In genomic region chr6:39361657-39362486, GRCh38 we compare ENCODE assay signal across 8 cellular contexts. TPM values are rescaled to one million over a fixed set of nuclear protein-coding genes. Genes with fewer than 3 reads are reported as not detected.
DNase-seq lines count a peak whose midpoint lies in the region; ATAC-seq and TF ChIP-seq lines count a peak whose summit lies in the region.

No MANE protein-coding gene starts in this region.

- DNase-seq in NCI-H187 (lab: John Stamatoyannopoulos, UW) (peak; percentile 21 to 43), NCI-H187 treated with DMSO at 0.1 percent for 48 hours (lab: John Stamatoyannopoulos, UW) (no peak), NCI-H510A treated with DMSO at 0.1 percent for 48 hours (lab: John Stamatoyannopoulos, UW) (peak; percentile 91), epithelial cell of proximal tubule (ENCODE audit: low read depth) (no peak), middle frontal gyrus (ENCODE audit: extremely low spot score, low spot score) (peak; percentile 66)
- DNase-seq in activated CD4-positive, alpha-beta memory T cell treated with anti-CD3 and anti-CD28 coated beads for 36 hours = peak; percentile 56

- intact Hi-C loops in activated CD4-positive, alpha-beta memory T cell treated with anti-CD3 and anti-CD28 coated beads for 36 hours (cut with micrococcal nuclease) = no loop called here

- peaks cover 4% of the 10 kb centered on the region for H3K27me3 Mint-ChIP-seq in activated CD4-positive, alpha-beta memory T cell treated with anti-CD3 and anti-CD28 coated beads for 36 hours
- H3K27me3 Mint-ChIP-seq in stimulated activated memory B cell treated with anti-CD40 and anti-IgM and Interleukin-4, amounts not matched to agents 10 μg/mL and 1 μg/mL and 100 μg/mL, for 72 hours = peaks cover 46% of the 10 kb centered on the region

- CTCF ChIA-PET in activated CD4-positive, alpha-beta memory T cell treated with anti-CD3 and anti-CD28 coated beads for 36 hours (lab: Charles Lee) = interaction anchor here (0.7 to 2.4 kb wide), 9 partner anchors 9 to 1550 kb away, joined by 3 to 12 read pairs (median 3); no protein-coding TSS in a partner anchor

- no peaks in the 10 kb centered on the region for H3K9me3 Mint-ChIP-seq in activated CD4-positive, alpha-beta memory T cell treated with anti-CD3 and anti-CD28 coated beads for 36 hours
- no peaks in the 10 kb centered on the region for H3K9me3 Mint-ChIP-seq in stimulated activated memory B cell treated with anti-CD40 and anti-IgM and Interleukin-4, amounts not matched to agents 10 μg/mL and 1 μg/mL and 100 μg/mL, for 72 hours

- no peaks in the 10 kb centered on the region for H3K36me3 Mint-ChIP-seq in activated CD4-positive, alpha-beta memory T cell treated with anti-CD3 and anti-CD28 coated beads for 36 hours
- H3K36me3 Mint-ChIP-seq in stimulated activated memory B cell treated with anti-CD40 and anti-IgM and Interleukin-4, amounts not matched to agents 10 μg/mL and 1 μg/mL and 100 μg/mL, for 72 hours = no peaks in the 10 kb centered on the region

- H3K27ac Mint-ChIP-seq in activated CD4-positive, alpha-beta memory T cell treated with anti-CD3 and anti-CD28 coated beads for 36 hours = no peak overlapping the region
- no peak overlapping the region for H3K27ac Mint-ChIP-seq in stimulated activated memory B cell treated with anti-CD40 and anti-IgM and Interleukin-4, amounts not matched to agents 10 μg/mL and 1 μg/mL and 100 μg/mL, for 72 hours

- ATAC-seq in HG03095 (IDR thresholded peaks at IDR 0.05; ENCODE audit: unreplicated experiment) = peak; percentile 79
- ATAC-seq in stimulated activated memory B cell treated with anti-CD40 and anti-IgM and Interleukin-4, amounts not matched to agents 10 μg/mL and 1 μg/mL and 100 μg/mL, for 72 hours = peak; percentile 72

- no peak overlapping the region for H3K4me3 ChIP-seq in epithelial cell of proximal tubule (ENCODE audit: low read depth, low read length)

- POLR2A ChIA-PET in activated CD4-positive, alpha-beta memory T cell treated with anti-CD3 and anti-CD28 coated beads for 36 hours (lab: Charles Lee) = no interaction called here

- peak; percentile 80 for TF ChIP-seq CTCF in epithelial cell of proximal tubule (conservative IDR thresholded peaks at IDR 0.05; ENCODE audit: low read depth, low read length)

- peaks cover 3% of the 10 kb centered on the region for H3K4me1 Mint-ChIP-seq in activated CD4-positive, alpha-beta memory T cell treated with anti-CD3 and anti-CD28 coated beads for 36 hours (ENCODE audit: low read depth)
- H3K4me1 Mint-ChIP-seq in stimulated activated memory B cell treated with anti-CD40 and anti-IgM and Interleukin-4, amounts not matched to agents 10 μg/mL and 1 μg/mL and 100 μg/mL, for 72 hours = peaks cover 6% of the 10 kb centered on the region

- H3K4me3 Mint-ChIP-seq in activated CD4-positive, alpha-beta memory T cell treated with anti-CD3 and anti-CD28 coated beads for 36 hours = no peak overlapping the region
- no peak overlapping the region for H3K4me3 Mint-ChIP-seq in stimulated activated memory B cell treated with anti-CD40 and anti-IgM and Interleukin-4, amounts not matched to agents 10 μg/mL and 1 μg/mL and 100 μg/mL, for 72 hours

RNA-seq across cellular contexts. Expression of gene KCNK16, which starts 39.4 kb away (rescaled TPM):
- not detected for total RNA-seq in activated CD4-positive, alpha-beta memory T cell treated with anti-CD3 and anti-CD28 coated beads for 36 hours
- total RNA-seq in epithelial cell of proximal tubule = not detected in 2 replicates

RNA-seq across cellular contexts. Expression of gene KCNK17, which starts 47.7 kb away (rescaled TPM):
- not detected for total RNA-seq in activated CD4-positive, alpha-beta memory T cell treated with anti-CD3 and anti-CD28 coated beads for 36 hours
- not detected in 2 replicates for total RNA-seq in epithelial cell of proximal tubule

Comparison
In these comparisons a context has a peak if more than half of its experiments do, and no peak if none do; other contexts are left out.
1. DNase-seq: peak in NCI-H187 (2 of 2), NCI-H510A treated with DMSO at 0.1 percent for 48 hours (single experiment), activated CD4-positive, alpha-beta memory T cell treated with anti-CD3 and anti-CD28 coated beads for 36 hours (single experiment) and middle frontal gyrus (single experiment); none in NCI-H187 treated with DMSO at 0.1 percent for 48 hours (single experiment) and epithelial cell of proximal tubule (single experiment).